Comparison of ENCODE assay signal across 9 cellular contexts in genomic region chr13:48570225-48570828, GRCh38. TPM values are rescaled to one million over a fixed set of nuclear protein-coding genes. Genes with fewer than 3 reads are reported as not detected.
DNase-seq lines count a peak whose midpoint lies in the region; ATAC-seq and TF ChIP-seq lines count a peak whose summit lies in the region.
"Had no signal": no experiment of that assay in that cellular context is flagged by ENCODE, and none has a peak within 500 bp of the region (broad histone marks: within the 10 kb centered on the region; RNA-seq: fewer than 3 reads in every experiment).

No MANE protein-coding gene starts in this region.

- 86% methylated on average over 8 of the region's 8 CpGs for WGBS in SK-N-SH (ENCODE audit: low lambda C conversion rate)

- no peaks in the 10 kb centered on the region for H3K36me3 ChIP-seq in SK-N-SH (replicated peaks in 1 of 2; ENCODE audit: control insufficient read depth in 1 of 2, insufficient read depth in 2 of 2, low read length in 1 of 2)
- no peaks in the 10 kb centered on the region for H3K36me3 ChIP-seq in colonic mucosa
- H3K36me3 ChIP-seq in mucosa of rectum (ENCODE audit: control insufficient read depth in 2 of 2, insufficient read depth in 2 of 2, low read length in 2 of 2): no peaks in the 10 kb centered on the region
- H3K36me3 ChIP-seq in tibial artery: no peaks in the 10 kb centered on the region
- no peaks in the 10 kb centered on the region for H3K36me3 ChIP-seq in H7 (replicated peaks; ENCODE audit: control insufficient read depth, insufficient read depth, low read length)

- H4K20me1 ChIP-seq in SK-N-SH (ENCODE audit: insufficient read depth): no peaks in the 10 kb centered on the region

- no peaks in the 10 kb centered on the region; a peak in 1 of 4 replicates for H3K4me1 ChIP-seq in SK-N-SH (ENCODE audit: control insufficient read depth in 1 of 2, insufficient read depth in 2 of 2, low read depth in 1 of 2, low read length in 1 of 2)
- H3K4me1 ChIP-seq in colonic mucosa: no peaks in the 10 kb centered on the region
- H3K4me1 ChIP-seq in mucosa of rectum (ENCODE audit: control insufficient read depth in 2 of 2, insufficient read depth in 2 of 2, low read length in 2 of 2): peaks cover 6% of the 10 kb centered on the region in 2 donors
- H3K4me1 ChIP-seq in tibial artery: peaks cover 0 to 52% (median 19%) of the 10 kb centered on the region in 4 donors

- TF ChIP-seq EP300 in SK-N-SH (IDR thresholded peaks at IDR 0.05; ENCODE audit: borderline replicate concordance in 1 of 2, low read depth in 1 of 2, low read length in 1 of 2): no peak

- ATAC-seq in SK-N-SH treated with all-trans-retinoic acid at 6 μM for 48 hours: no peak
- ATAC-seq in GM19035 (IDR thresholded peaks at IDR 0.05; ENCODE audit: unreplicated experiment): no peak

- H3K9ac ChIP-seq in SK-N-SH (no peak overlapping the region), colonic mucosa (ENCODE audit: low read depth in 2 of 2, low read length in 2 of 2) (no peak overlapping the region), mucosa of rectum (ENCODE audit: low read depth in 1 of 2, low read length in 2 of 2) (no peak overlapping the region)

- H3K27me3 ChIP-seq in SK-N-SH (ENCODE audit: insufficient read depth) (no peaks in the 10 kb centered on the region), colonic mucosa (no peaks in the 10 kb centered on the region), mucosa of rectum (ENCODE audit: control insufficient read depth in 2 of 2, insufficient read depth in 2 of 2, low read length in 2 of 2) (peaks cover 0 to 6% of the 10 kb centered on the region in 2 donors), tibial artery (no peaks in the 10 kb centered on the region), H7 (ENCODE audit: control insufficient read depth, insufficient read depth, low read length) (no peaks in the 10 kb centered on the region)

- DNase-seq in SK-N-SH (no peak), colonic mucosa (no peak), tibial artery (peak in 1 of 2 donors; percentile 40), NCI-H1048 (lab: John Stamatoyannopoulos, UW) (no peak), H7 (no peak)
- DNase-seq: NCI-H1092 treated with DMSO at 0.1 percent for 48 hours had no signal

- POLR2A ChIA-PET in SK-N-SH (lab: Yijun Ruan, JAX): no interaction called here

- no peaks in the 10 kb centered on the region for H3K79me2 ChIP-seq in SK-N-SH (ENCODE audit: insufficient read depth)

- H3K4me3 ChIP-seq in SK-N-SH (ENCODE audit: low read depth in 2 of 2, low read length in 1 of 2) (no peak overlapping the region), colonic mucosa (no peak overlapping the region), mucosa of rectum (ENCODE audit: low read length in 2 of 2) (no peak overlapping the region), tibial artery (no peak overlapping the region), H7 (ENCODE audit: insufficient read depth, low read depth, low read length) (no peak overlapping the region)

- CTCF ChIA-PET in SK-N-SH (lab: Yijun Ruan, JAX): interaction anchor here (1.0 to 1.4 kb wide), 5 partner anchors 9 to 443 kb away, joined by 3 to 8 read pairs (median 6); no protein-coding TSS in a partner anchor

- no peak for TF ChIP-seq RAD21 in SK-N-SH (IDR thresholded peaks at IDR 0.05; ENCODE audit: low read length)

- no peak overlapping the region for H3K27ac ChIP-seq in SK-N-SH (ENCODE audit: low read depth in 2 of 2, low read length in 1 of 2)
- peak overlapping the region; percentile 49 for H3K27ac ChIP-seq in colonic mucosa
- peak overlapping the region; percentile 41 to 56 for H3K27ac ChIP-seq in mucosa of rectum (ENCODE audit: low read depth in 2 of 2, low read length in 2 of 2)
- peak overlapping the region; percentile 69 to 89 for H3K27ac ChIP-seq in tibial artery

- H3K9me3 ChIP-seq in SK-N-SH (no peaks in the 10 kb centered on the region), colonic mucosa (no peaks in the 10 kb centered on the region), mucosa of rectum (ENCODE audit: control insufficient read depth in 2 of 2, low read length in 2 of 2) (no peaks in the 10 kb centered on the region), tibial artery (no peaks in the 10 kb centered on the region)

- intact Hi-C loops in colonic mucosa (cut with DNase I) (loop anchor here (10.0 kb wide), 1 partner anchor 166 kb away; no protein-coding TSS in a partner anchor), tibial artery (cut with DNase I; ENCODE audit: low total_unique reads) (loop anchor here (5.0 kb wide), 1 partner anchor 38 kb away; the partner anchor contains the start of gene RCBTB2)

- TF ChIP-seq CTCF in SK-N-SH (IDR thresholded peaks at IDR 0.05) (no peak), colonic mucosa (IDR thresholded peaks at IDR 0.05) (no peak), tibial artery (IDR thresholded peaks at IDR 0.05) (no peak)

- H3K4me2 ChIP-seq in SK-N-SH: no peak overlapping the region

- H3K9me2 ChIP-seq in SK-N-SH: no peaks in the 10 kb centered on the region

- H2AFZ ChIP-seq in SK-N-SH (ENCODE audit: low read depth): 0 out of 2 replicates have a peak overlapping the region, but pooled peaks have one; percentile 87

- H3F3A ChIP-seq in SK-N-SH (replicated peaks; ENCODE audit: insufficient read depth): peaks cover 4% of the 10 kb centered on the region

TF ChIP-seq in SK-N-SH, 30 proteins besides CTCF, POLR2A, EP300 and RAD21 (continues in another document):
- no peak for TF ChIP-seq POLR2AphosphoS5 (IDR thresholded peaks at IDR 0.05; ENCODE audit: low read depth, low read length)
- no peak for TF ChIP-seq NRF1 (IDR thresholded peaks at IDR 0.05; ENCODE audit: low read depth, low read length)
- TF ChIP-seq TCF12 (IDR thresholded peaks at IDR 0.05): no peak
- no peak for TF ChIP-seq FOSL2 (IDR thresholded peaks at IDR 0.05; ENCODE audit: borderline replicate concordance, low read depth)
- TF ChIP-seq TEAD4 (IDR thresholded peaks at IDR 0.05; ENCODE audit: borderline replicate concordance, insufficient read depth): no peak
- no peak for TF ChIP-seq IRF3 (IDR thresholded peaks at IDR 0.05; ENCODE audit: low read depth, low read length)
- TF ChIP-seq FOXJ3 (CRISPR knock-in tag; IDR thresholded peaks at IDR 0.05): no peak
- TF ChIP-seq SMC3 (IDR thresholded peaks at IDR 0.05; ENCODE audit: low read depth, low read length): no peak
- no peak for TF ChIP-seq RCOR1 (IDR thresholded peaks at IDR 0.05; ENCODE audit: low read length)

TF ChIP-seq in SK-N-SH treated with all-trans-retinoic acid at 6 μM for 48 hours, 23 proteins besides CTCF, POLR2A, EP300 and RAD21:
- TF ChIP-seq RARB (CRISPR knock-in tag; IDR thresholded peaks at IDR 0.05) (no peak), SNAI2 (CRISPR knock-in tag; IDR thresholded peaks at IDR 0.05) (no peak), PPARA (CRISPR knock-in tag; IDR thresholded peaks at IDR 0.05; ENCODE audit: borderline replicate concordance) (no peak), TOX (CRISPR knock-in tag; IDR thresholded peaks at IDR 0.05; ENCODE audit: borderline replicate concordance) (no peak), PATZ1 (CRISPR knock-in tag; IDR thresholded peaks at IDR 0.05; ENCODE audit: borderline replicate concordance) (no peak)

RNA-seq across cellular contexts. Expression of gene RCBTB2, which starts 37.4 kb away (rescaled TPM):
- polyA plus RNA-seq in SK-N-SH (2012; rRNA removed): 2.8 and 4.3 TPM in 2 replicates
- polyA plus RNA-seq in SK-N-SH (2012; cell fraction: cytosol; rRNA removed): 3.2 and 3.4 TPM in 2 replicates
- 2.4 and 4.7 TPM in 2 replicates for polyA plus RNA-seq in SK-N-SH (2012; cell fraction: nucleus; rRNA removed)
- total RNA-seq in colonic mucosa: 1 to 10 TPM; 3.3 to 5.5 TPM
- 7.9 and 13.1 TPM in 2 replicates for total RNA-seq in H7 (2014; rRNA removed; shearing (Covaris generic))

Comparison
In these comparisons a context has a peak if more than half of its experiments do, and no peak if none do; other contexts are left out.
1. H3K27ac ChIP-seq: peak in colonic mucosa (single experiment), mucosa of rectum (2 of 2) and tibial artery (2 of 2); none in SK-N-SH (0 of 2).